In the genomic region with DNA sequence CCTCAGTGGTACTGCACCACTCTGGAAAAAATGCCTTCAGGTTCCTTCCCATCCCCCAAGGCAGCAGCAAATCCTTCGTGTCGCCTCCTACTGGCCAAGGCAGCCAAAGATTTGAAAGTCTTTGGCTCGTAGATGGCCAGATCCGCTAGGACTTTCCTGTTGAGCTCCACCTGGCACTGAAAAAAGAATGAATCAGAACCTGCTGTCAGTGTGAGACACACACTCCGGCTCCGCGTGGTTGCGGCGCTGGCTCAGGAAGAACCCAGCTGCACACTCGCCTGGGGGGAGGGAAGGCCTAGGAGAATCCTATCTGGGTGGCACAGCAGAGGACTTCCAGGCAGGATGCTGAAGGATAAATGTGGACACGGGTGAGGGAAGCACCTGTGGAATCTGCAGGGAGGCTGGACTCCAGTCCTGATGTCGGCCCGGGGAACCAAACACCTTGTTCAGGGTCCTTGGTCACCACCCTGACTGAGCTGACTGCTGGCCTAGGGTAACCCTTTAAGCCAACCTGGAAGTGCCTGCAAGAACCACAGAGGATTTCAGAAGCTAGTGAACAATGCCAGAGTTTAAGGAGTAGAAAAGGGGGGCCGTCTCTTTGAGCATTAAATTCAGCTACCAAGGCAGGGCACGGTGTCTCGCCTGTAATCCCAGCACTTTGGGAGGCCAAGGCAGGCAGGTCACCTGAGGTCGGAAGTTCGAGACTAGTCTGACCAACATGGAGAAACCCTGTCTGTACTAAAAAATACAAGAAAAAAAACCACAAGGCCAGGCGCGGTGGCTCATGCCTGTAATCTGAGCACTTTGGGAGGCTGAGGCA, we compare ENCODE assay signal across 8 cellular contexts. TPM values are rescaled to one million over a fixed set of nuclear protein-coding genes. Genes with fewer than 3 reads are reported as not detected.
DNase-seq lines count a peak whose midpoint lies in the region; ATAC-seq and TF ChIP-seq lines count a peak whose summit lies in the region.

No MANE protein-coding gene starts in this region.

- H3K36me3 ChIP-seq in HUES64 (ENCODE audit: insufficient read depth, low read length) (peaks cover 68% of the 10 kb centered on the region), osteoblast (ENCODE audit: insufficient read depth, low read length) (peaks cover 55% of the 10 kb centered on the region)

- H3K9me3 ChIP-seq in HUES64 (ENCODE audit: insufficient read depth, low read depth, low read length) (no peaks in the 10 kb centered on the region), osteoblast (ENCODE audit: low read depth, low read length) (no peaks in the 10 kb centered on the region)

- peak overlapping the region; percentile 16 to 59 for H3K27ac Mint-ChIP-seq in T-cell

- no peaks in the 10 kb centered on the region for H3K27me3 Mint-ChIP-seq in T-cell

- no peak for ATAC-seq in T-cell (replicated peaks in 1 of 4)
- ATAC-seq in HG02798 (IDR thresholded peaks at IDR 0.05; ENCODE audit: poor library complexity, unreplicated experiment): no peak
- ATAC-seq in HG03378 (IDR thresholded peaks at IDR 0.05; ENCODE audit: unreplicated experiment): no peak

- 83% methylated on average over 20 of the region's 20 CpGs for WGBS in HUES64

- no peak overlapping the region for H3K4me2 ChIP-seq in osteoblast (ENCODE audit: insufficient read depth, low read length)

- H3K79me2 ChIP-seq in osteoblast (ENCODE audit: insufficient read depth, low read length): peaks cover 84% of the 10 kb centered on the region

- H3K27ac ChIP-seq in HUES64 (ENCODE audit: low read depth, low read length): peak overlapping the region; percentile 39; the same call in 1 of the 2 replicates
- H3K27ac ChIP-seq in osteoblast (ENCODE audit: low read depth, low read length): peak overlapping the region; percentile 54

- H3K4me1 ChIP-seq in HUES64 (ENCODE audit: insufficient read depth, low read length) (peaks cover 9% of the 10 kb centered on the region), osteoblast (ENCODE audit: insufficient read depth, low read length) (peaks cover 30% of the 10 kb centered on the region)

- peaks cover 29% of the 10 kb centered on the region for H4K20me1 ChIP-seq in osteoblast (ENCODE audit: insufficient read depth, low read length)

- H3K36me3 Mint-ChIP-seq in T-cell: peaks cover 27% of the 10 kb centered on the region

- H2AFZ ChIP-seq in osteoblast (ENCODE audit: low read length): no peak overlapping the region

- no peaks in the 10 kb centered on the region for H3K27me3 ChIP-seq in HUES64 (ENCODE audit: insufficient read depth, low read length)
- no peaks in the 10 kb centered on the region for H3K27me3 ChIP-seq in osteoblast (ENCODE audit: insufficient read depth, low read length)

- peak; percentile 89 for TF ChIP-seq CTCF in osteoblast (IDR thresholded peaks at IDR 0.05; ENCODE audit: extremely low read depth, low read depth, low read length)

- H3K4me3 ChIP-seq in HUES64 (ENCODE audit: low read length) (no peak overlapping the region), osteoblast (ENCODE audit: insufficient read depth, low read length) (no peak overlapping the region)

- H3K9ac ChIP-seq in HUES64 (ENCODE audit: low read depth, low read length): no peak overlapping the region

- H3K4me3 Mint-ChIP-seq in T-cell: peak overlapping the region in 1 of 3 donors; percentile 64

- CTCF ChIA-PET in T-cell (lab: Charles Lee): interaction anchor here in 1 of 2 donors (0.6 kb wide), 1 partner anchor 87 kb away, joined by 3 read pairs; no protein-coding TSS in a partner anchor

- H3K9me3 Mint-ChIP-seq in T-cell: no peaks in the 10 kb centered on the region

- POLR2A ChIA-PET in T-cell (lab: Charles Lee): interaction anchor here in 1 of 2 donors (0.7 kb wide), 1 partner anchor 27 kb away, joined by 4 read pairs; the partner anchor contains the start of gene AURKAIP1

- H3K4me1 Mint-ChIP-seq in T-cell: peaks cover 47 to 72% (median 57%) of the 10 kb centered on the region in 3 donors

- peak; percentile 8 for DNase-seq in NCI-H1694 treated with DMSO at 0.1 percent for 48 hours (lab: John Stamatoyannopoulos, UW)
- no peak for DNase-seq in NCI-H1694 (lab: John Stamatoyannopoulos, UW)
- peak in 4 of 34 experiments; percentile 16 to 26 (median 22) for DNase-seq in T-cell
- peak; percentile 58 for DNase-seq in ecto neural progenitor cell (ENCODE audit: low spot score)
- DNase-seq in osteoblast (ENCODE audit: insufficient read length, low spot score, missing footprints): peak; percentile 97

RNA-seq across cellular contexts. Expression of gene CCNL2, which starts 3.2 kb away (rescaled TPM):
- 90.6 TPM for polyA plus RNA-seq in HUES64 (2013, experiment 1 of 2)
- 82.9 TPM for polyA plus RNA-seq in HUES64 (2013, experiment 2 of 2)
- total RNA-seq in T-cell (100 to 1,000 TPM; 250 to 418 (median 376) TPM), osteoblast (138 and 139 TPM in 2 replicates)

RNA-seq across cellular contexts. Expression of gene MRPL20, which starts 4.8 kb away (rescaled TPM):
- 147 TPM for polyA plus RNA-seq in HUES64 (2013, experiment 1 of 2)
- polyA plus RNA-seq in HUES64 (2013, experiment 2 of 2): 128 TPM
- total RNA-seq in T-cell (100 to 1,000 TPM; 106 to 123 (median 114) TPM), osteoblast (53.9 and 58.9 TPM in 2 replicates)

RNA-seq across cellular contexts. Expression of gene ANKRD65, which starts 18.8 kb away (rescaled TPM):
- polyA plus RNA-seq in HUES64 (2013, experiment 1 of 2): 0.95 TPM
- polyA plus RNA-seq in HUES64 (2013, experiment 2 of 2): 1.2 TPM
- total RNA-seq in T-cell: under 1 TPM in 1 of 5 donors, not detected in 4; 0.20 TPM
- 1.2 and 1.8 TPM in 2 replicates for total RNA-seq in osteoblast

RNA-seq across cellular contexts. Expression of gene AURKAIP1, which starts 27.3 kb away (rescaled TPM):
- polyA plus RNA-seq in HUES64 (2013, experiment 1 of 2): 124 TPM
- 114 TPM for polyA plus RNA-seq in HUES64 (2013, experiment 2 of 2)
- total RNA-seq in T-cell (10 to 100 TPM; 58.8 to 91.7 (median 86.0) TPM), osteoblast (64.8 and 74.6 TPM in 2 replicates)

RNA-seq across cellular contexts. Expression of gene VWA1, which starts 33.2 kb away (rescaled TPM):
- 14.6 TPM for polyA plus RNA-seq in HUES64 (2013, experiment 1 of 2)
- polyA plus RNA-seq in HUES64 (2013, experiment 2 of 2): 10.6 TPM
- under 1 TPM in 3 of 5 donors, not detected in 2; 0.15 to 0.54 (median 0.26) TPM for total RNA-seq in T-cell
- total RNA-seq in osteoblast: 2.4 and 4.3 TPM in 2 replicates
